Comparison of ENCODE assay signal across 1 cellular context in the genomic region with DNA sequence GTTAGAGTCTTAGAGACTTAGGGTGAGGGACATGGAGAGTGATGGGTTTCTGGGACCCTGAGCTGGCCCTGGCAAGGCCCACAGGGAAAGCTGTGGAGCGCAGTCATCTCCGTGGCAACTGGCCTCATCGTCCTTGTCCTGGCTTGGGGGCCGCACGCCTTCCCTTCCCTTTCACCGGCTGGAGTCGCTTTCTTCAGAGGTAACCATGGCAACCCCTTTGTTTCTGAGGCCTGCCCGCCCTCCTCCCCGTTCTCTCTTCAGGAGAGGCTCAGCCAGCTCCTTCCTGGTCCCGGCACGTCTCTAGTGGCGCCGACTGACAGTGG.
TF ChIP-seq lines count a peak whose summit lies in the region.

No MANE protein-coding gene starts in this region.

TF ChIP-seq in GM12878, 131 proteins besides CTCF, POLR2A, EP300 and RAD21:
- TF ChIP-seq BMI1 (IDR thresholded peaks at IDR 0.05; ENCODE audit: borderline replicate concordance) (peak; percentile 40; the same call in 1 of the 2 replicates), BRCA1 (IDR thresholded peaks at IDR 0.05; ENCODE audit: low read depth, low read length) (no peak)
- TF ChIP-seq, protein P1, sequence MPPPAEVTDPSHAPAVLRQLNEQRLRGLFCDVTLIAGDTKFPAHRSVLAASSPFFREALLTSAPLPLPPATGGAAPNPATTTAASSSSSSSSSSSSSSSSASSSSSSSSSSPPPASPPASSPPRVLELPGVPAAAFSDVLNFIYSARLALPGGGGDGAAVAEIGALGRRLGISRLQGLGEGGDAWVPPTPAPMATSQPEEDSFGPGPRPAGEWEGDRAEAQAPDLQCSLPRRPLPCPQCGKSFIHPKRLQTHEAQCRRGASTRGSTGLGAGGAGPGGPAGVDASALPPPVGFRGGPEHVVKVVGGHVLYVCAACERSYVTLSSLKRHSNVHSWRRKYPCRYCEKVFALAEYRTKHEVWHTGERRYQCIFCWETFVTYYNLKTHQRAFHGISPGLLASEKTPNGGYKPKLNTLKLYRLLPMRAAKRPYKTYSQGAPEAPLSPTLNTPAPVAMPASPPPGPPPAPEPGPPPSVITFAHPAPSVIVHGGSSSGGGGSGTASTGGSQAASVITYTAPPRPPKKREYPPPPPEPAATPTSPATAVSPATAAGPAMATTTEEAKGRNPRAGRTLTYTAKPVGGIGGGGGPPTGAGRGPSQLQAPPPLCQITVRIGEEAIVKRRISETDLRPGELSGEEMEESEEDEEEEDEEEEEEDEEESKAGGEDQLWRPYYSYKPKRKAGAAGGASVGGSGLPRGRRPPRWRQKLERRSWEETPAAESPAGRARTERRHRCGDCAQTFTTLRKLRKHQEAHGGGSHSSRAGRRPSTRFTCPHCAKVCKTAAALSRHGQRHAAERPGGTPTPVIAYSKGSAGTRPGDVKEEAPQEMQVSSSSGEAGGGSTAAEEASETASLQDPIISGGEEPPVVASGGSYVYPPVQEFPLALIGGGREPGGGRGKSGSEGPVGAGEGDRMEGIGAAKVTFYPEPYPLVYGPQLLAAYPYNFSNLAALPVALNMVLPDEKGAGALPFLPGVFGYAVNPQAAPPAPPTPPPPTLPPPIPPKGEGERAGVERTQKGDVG (CRISPR knock-in tag; IDR thresholded peaks at IDR 0.05), result no peak
TF ChIP-seq in GM12878: peak in this region for 1.
